ENCODE assay signal across 10 cellular contexts in genomic region chrX:17861496-17862011, GRCh38. TPM values are rescaled to one million over a fixed set of nuclear protein-coding genes. Genes with fewer than 3 reads are reported as not detected.
DNase-seq lines count a peak whose midpoint lies in the region; ATAC-seq and TF ChIP-seq lines count a peak whose summit lies in the region.
"Had no signal": no experiment of that assay in that cellular context is flagged by ENCODE, and none has a peak within 500 bp of the region (broad histone marks: within the 10 kb centered on the region; RNA-seq: fewer than 3 reads in every experiment).

No MANE protein-coding gene starts in this region.

- H3K36me3 Mint-ChIP-seq in CD4-positive, alpha-beta T cell (ENCODE audit: low read depth): no peaks in the 10 kb centered on the region
- no peaks in the 10 kb centered on the region for H3K36me3 Mint-ChIP-seq in osteocyte (ENCODE audit: unreplicated experiment)

- WGBS in esophagus muscularis mucosa: 37% methylated on average over 11 of the region's 15 CpGs

- peak overlapping the region; percentile 76 for H3K4me3 Mint-ChIP-seq in CD4-positive, alpha-beta T cell
- peak overlapping the region; percentile 53 for H3K4me3 Mint-ChIP-seq in osteocyte (ENCODE audit: unreplicated experiment)

- no peak for TF ChIP-seq POLR2A in esophagus muscularis mucosa (IDR thresholded peaks at IDR 0.05; ENCODE audit: low read depth)

- H3K4me2 ChIP-seq in KMS-11: peak overlapping the region; percentile 13; the same call in 1 of the 2 replicates

- H3K9me3 ChIP-seq in CD4-positive, alpha-beta T cell (ENCODE audit: control insufficient read depth, low read length): no peaks in the 10 kb centered on the region
- no peaks in the 10 kb centered on the region for H3K9me3 ChIP-seq in esophagus muscularis mucosa
- H3K9me3 ChIP-seq: HAP-1 had no signal

- intact Hi-C loops in CD4-positive, alpha-beta T cell (cut with DNase I, micrococcal nuclease): no loop called here
- intact Hi-C loops in esophagus muscularis mucosa (cut with DNase I): no loop called here

- H3K27me3 Mint-ChIP-seq in CD4-positive, alpha-beta T cell: peaks cover 41% of the 10 kb centered on the region
- H3K27me3 Mint-ChIP-seq in osteocyte (ENCODE audit: unreplicated experiment): peaks cover 61% of the 10 kb centered on the region

- no peak overlapping the region for H3K9ac ChIP-seq in KMS-11

- POLR2A ChIA-PET in CD4-positive, alpha-beta T cell (lab: Charles Lee): no interaction called here

- H3K27me3 ChIP-seq in CD4-positive, alpha-beta T cell (ENCODE audit: control insufficient read depth, insufficient read depth, low read length): peaks cover 12% of the 10 kb centered on the region
- H3K27me3 ChIP-seq in KMS-11 (ENCODE audit: insufficient read depth, low read depth) (no peaks in the 10 kb centered on the region), esophagus muscularis mucosa (no peaks in the 10 kb centered on the region)

- no peak for TF ChIP-seq CTCF in CD4-positive, alpha-beta T cell (IDR thresholded peaks at IDR 0.05)
- TF ChIP-seq CTCF in KMS-11 (conservative IDR thresholded peaks at IDR 0.05; ENCODE audit: low read depth, low read length) (no peak), esophagus muscularis mucosa (IDR thresholded peaks at IDR 0.05) (no peak), osteocyte (IDR thresholded peaks at IDR 0.05) (no peak)

- H3K27ac ChIP-seq in CD4-positive, alpha-beta T cell (ENCODE audit: low read depth, low read length): no peak overlapping the region
- no peak overlapping the region for H3K27ac ChIP-seq in KMS-11
- peak overlapping the region; percentile 65 to 75 (median 69) for H3K27ac ChIP-seq in esophagus muscularis mucosa (replicated peaks in 1 of 4)

- H3K4me1 ChIP-seq in KMS-11 (ENCODE audit: low read depth, poor library complexity, severe bottlenecking) (no peaks in the 10 kb centered on the region), esophagus muscularis mucosa (peaks cover 0 to 12% (median 9%) of the 10 kb centered on the region in 4 donors)
- H3K4me1 ChIP-seq: HAP-1 had no signal

- no peak for DNase-seq in CD4-positive, alpha-beta T cell
- no peak for DNase-seq in esophagus muscularis mucosa (ENCODE audit: extremely low spot score)
- no peak for DNase-seq in osteocyte (ENCODE audit: extremely low spot score, unreplicated experiment)
- no peak for DNase-seq in DMS153 (lab: John Stamatoyannopoulos, UW)
- no peak for DNase-seq in COR-L47 (lab: John Stamatoyannopoulos, UW)
- no peak for DNase-seq in pons (ENCODE audit: low spot score)
- DNase-seq: NCI-H2029 had no signal

- no peak for ATAC-seq in CD4-positive, alpha-beta T cell (ENCODE audit: poor library complexity)
- ATAC-seq in HG03520 (IDR thresholded peaks at IDR 0.05; ENCODE audit: unreplicated experiment): no peak

- no peaks in the 10 kb centered on the region for H3K36me3 ChIP-seq in KMS-11 (ENCODE audit: insufficient read depth)
- H3K36me3 ChIP-seq in esophagus muscularis mucosa: no peaks in the 10 kb centered on the region
- H3K36me3 ChIP-seq: HAP-1 had no signal

- TF ChIP-seq EP300 in esophagus muscularis mucosa (IDR thresholded peaks at IDR 0.05): no peak

- H3K4me1 Mint-ChIP-seq in CD4-positive, alpha-beta T cell (ENCODE audit: low read depth): peaks cover 12% of the 10 kb centered on the region
- H3K4me1 Mint-ChIP-seq in osteocyte (ENCODE audit: unreplicated experiment): peaks cover 4% of the 10 kb centered on the region

- CTCF ChIA-PET in CD4-positive, alpha-beta T cell (lab: Charles Lee): no interaction called here

- no peak overlapping the region for H3K27ac Mint-ChIP-seq in CD4-positive, alpha-beta T cell
- no peak overlapping the region for H3K27ac Mint-ChIP-seq in osteocyte (ENCODE audit: unreplicated experiment)

- no peaks in the 10 kb centered on the region for H3K79me2 ChIP-seq in KMS-11 (ENCODE audit: insufficient read depth, low read depth)

- no peak overlapping the region for H3K4me3 ChIP-seq in KMS-11 (IDR thresholded peaks at IDR 0.05; ENCODE audit: insufficient read depth, low read depth, low read length)
- peak overlapping the region; percentile 67 to 76 (median 68) for H3K4me3 ChIP-seq in esophagus muscularis mucosa

- H3K9me3 Mint-ChIP-seq in CD4-positive, alpha-beta T cell: no peaks in the 10 kb centered on the region
- H3K9me3 Mint-ChIP-seq in osteocyte (ENCODE audit: unreplicated experiment): no peaks in the 10 kb centered on the region

- no peaks in the 10 kb centered on the region for H4K20me1 ChIP-seq in KMS-11 (ENCODE audit: insufficient read depth)

- H2AFZ ChIP-seq in KMS-11 (ENCODE audit: low read depth): no peak overlapping the region

RNA-seq across cellular contexts. Expression of gene RAI2, which starts 0.5 kb away (rescaled TPM):
- total RNA-seq in CD4-positive, alpha-beta T cell: 1 to 10 TPM; 1.5 to 2.0 TPM
- total RNA-seq in esophagus muscularis mucosa (10 to 100 TPM; 24.4 to 35.3 (median 29.5) TPM), osteocyte (0.27 and 0.34 TPM in 2 replicates)

Comparison
In these comparisons a context has a peak if more than half of its experiments do, and no peak if none do; other contexts are left out.
1. H3K27ac ChIP-seq: peak in esophagus muscularis mucosa (4 of 4); none in CD4-positive, alpha-beta T cell (single experiment) and KMS-11 (single experiment).
2. RNA of gene RAI2, which starts 0.5 kb away (total RNA-seq): 24.4 to 35.3 TPM in esophagus muscularis mucosa; 1.5 to 2.0 TPM in CD4-positive, alpha-beta T cell and 0.27 to 0.34 TPM in osteocyte; every median in the first group is over 4 times any median in the second.